Comparison of ENCODE assay signal across 18 cellular contexts in genomic region chr12:129049917-129050316, GRCh38.
A peak's percentile ranks its signal among the peaks of the same experiment; 100 is the strongest.
DNase-seq lines count a peak whose midpoint lies in the region; FAIRE-seq and TF ChIP-seq lines count a peak whose summit lies in the region.
"Had no signal": no experiment of that assay in that cellular context is flagged by ENCODE, and none has a peak within 500 bp of the region (broad histone marks: within the 10 kb centered on the region; RNA-seq: fewer than 3 reads in every experiment).

No MANE protein-coding gene starts in this region.

- no peaks in the 10 kb centered on the region for H4K20me1 ChIP-seq in mammary epithelial cell (ENCODE audit: insufficient read depth, low read length)

- H3K4me1 ChIP-seq in mammary epithelial cell (ENCODE audit: insufficient read depth, low read length) (no peaks in the 10 kb centered on the region), endodermal cell (ENCODE audit: control insufficient read depth, insufficient read depth, low read length) (no peaks in the 10 kb centered on the region)

- no peaks in the 10 kb centered on the region for H3K36me3 Mint-ChIP-seq in endodermal cell (ENCODE audit: low read depth)
- H3K36me3 Mint-ChIP-seq in activated T-helper 2 cell treated with anti-CD3 and anti-CD28 coated beads, Interferon-gamma antibody, Interleukin-2, Interleukin-4, amounts not matched to agents 10 μg/mL and 5 μg/mL and 100 μg/mL, durations not matched to agents 14 hours and 24 hours and 36 hours (ENCODE audit: low read depth), result no peaks in the 10 kb centered on the region
- H3K36me3 Mint-ChIP-seq: stimulated activated memory B cell treated with anti-CD40 and anti-IgM and Interleukin-4, amounts not matched to agents 10 μg/mL and 1 μg/mL and 100 μg/mL, for 72 hours had no signal

- no peak overlapping the region for H3K27ac ChIP-seq in mammary epithelial cell (ENCODE audit: insufficient read depth, low read depth, low read length)
- no peak overlapping the region for H3K27ac ChIP-seq in endodermal cell (ENCODE audit: low read depth, low read length)
- H3K27ac ChIP-seq: HL-60 had no signal

- in situ Hi-C loops in T47D (cut with HindIII; ENCODE audit: low pct_unique_long_range_greater_than_20kb, low sequenced_read_pairs), result no loop called here
- in situ Hi-C loops in mammary epithelial cell (cut with MboI; ENCODE audit: low sequenced_read_pairs in 2 of 2), result no loop called here

- H3K27me3 ChIP-seq in mammary epithelial cell (ENCODE audit: insufficient read depth, low read length), result no peaks in the 10 kb centered on the region
- peaks cover 30% of the 10 kb centered on the region for H3K27me3 ChIP-seq in endodermal cell (ENCODE audit: control insufficient read depth, insufficient read depth, low read length, poor library complexity, severe bottlenecking)

- no peak overlapping the region for H3K4me2 ChIP-seq in mammary epithelial cell (ENCODE audit: insufficient read depth, low read depth, low read length)

- H3K4me1 Mint-ChIP-seq in endodermal cell, result no peaks in the 10 kb centered on the region
- H3K4me1 Mint-ChIP-seq in activated T-helper 2 cell treated with anti-CD3 and anti-CD28 coated beads, Interferon-gamma antibody, Interleukin-2, Interleukin-4, amounts not matched to agents 10 μg/mL and 5 μg/mL and 100 μg/mL, durations not matched to agents 14 hours and 24 hours and 36 hours (ENCODE audit: low read depth), result no peaks in the 10 kb centered on the region
- H3K4me1 Mint-ChIP-seq: stimulated activated memory B cell treated with anti-CD40 and anti-IgM and Interleukin-4, amounts not matched to agents 10 μg/mL and 1 μg/mL and 100 μg/mL, for 72 hours had no signal

- TF ChIP-seq CTCF in mammary epithelial cell (conservative IDR thresholded peaks at IDR 0.05 in 1 of 2, IDR thresholded peaks at IDR 0.05 in 1 of 2; ENCODE audit: extremely low read depth in 1 of 2, insufficient read depth in 1 of 2, low read depth in 1 of 2, low read length in 2 of 2) (no peak), endodermal cell (conservative IDR thresholded peaks at IDR 0.05) (no peak)

- BruUV-seq in mammary epithelial cell (replicated peaks; lab: Mats Ljungman, UMichigan), result no TSS peak

- H3K9me3 Mint-ChIP-seq in endodermal cell, result no peaks in the 10 kb centered on the region
- no peaks in the 10 kb centered on the region for H3K9me3 Mint-ChIP-seq in activated T-helper 2 cell treated with anti-CD3 and anti-CD28 coated beads, Interferon-gamma antibody, Interleukin-2, Interleukin-4, amounts not matched to agents 10 μg/mL and 5 μg/mL and 100 μg/mL, durations not matched to agents 14 hours and 24 hours and 36 hours
- H3K9me3 Mint-ChIP-seq: activated T-cell treated with anti-CD3 and anti-CD28 coated beads, Interleukin-2, amount 50 U/mL, for 24 hours; dendritic cell treated with granulocyte-macrophage colony-stimulating factor and Interleukin-4, amounts not matched to agents 40 ng/mL and 50 ng/mL, for 4 days; stimulated activated memory B cell treated with anti-CD40 and anti-IgM and Interleukin-4, amounts not matched to agents 10 μg/mL and 1 μg/mL and 100 μg/mL, for 72 hours had no signal

- CTCF ChIA-PET in mammary epithelial cell (lab: Charles Lee; ENCODE audit: low non-redundant PET), result no interaction called here

- no peak overlapping the region for H3K4me3 Mint-ChIP-seq in endodermal cell
- no peak overlapping the region for H3K4me3 Mint-ChIP-seq in activated T-helper 2 cell treated with anti-CD3 and anti-CD28 coated beads, Interferon-gamma antibody, Interleukin-2, Interleukin-4, amounts not matched to agents 10 μg/mL and 5 μg/mL and 100 μg/mL, durations not matched to agents 14 hours and 24 hours and 36 hours (ENCODE audit: low read depth)
- H3K4me3 Mint-ChIP-seq: activated T-cell treated with anti-CD3 and anti-CD28 coated beads, Interleukin-2, amount 50 U/mL, for 24 hours; dendritic cell treated with granulocyte-macrophage colony-stimulating factor and Interleukin-4, amounts not matched to agents 40 ng/mL and 50 ng/mL, for 4 days; stimulated activated memory B cell treated with anti-CD40 and anti-IgM and Interleukin-4, amounts not matched to agents 10 μg/mL and 1 μg/mL and 100 μg/mL, for 72 hours had no signal

- 0% methylated on average over 1 of the region's 1 CpG for WGBS in mammary epithelial cell (ENCODE audit: low coverage, missing lambda C conversion rate)
- WGBS in endodermal cell (ENCODE audit: insufficient coverage in 1 of 2, insufficient read length in 1 of 2), 2 experiments, result 0 to 35% methylated on average over 1 of the region's 1 CpG

- TF ChIP-seq POLR2A in GM12891 (IDR thresholded peaks at IDR 0.05; ENCODE audit: low read depth, low read length), result no peak

- intact Hi-C loops in mammary epithelial cell (cut with micrococcal nuclease), result no loop called here
- intact Hi-C loops in activated T-helper 2 cell treated with anti-CD3 and anti-CD28 coated beads, Interferon-gamma antibody, Interleukin-2, Interleukin-4, amounts not matched to agents 10 μg/mL and 5 μg/mL and 100 μg/mL, durations not matched to agents 14 hours and 24 hours and 36 hours (cut with micrococcal nuclease), result no loop called here

- H3K27ac Mint-ChIP-seq in endodermal cell, result no peak overlapping the region
- no peak overlapping the region for H3K27ac Mint-ChIP-seq in activated T-helper 2 cell treated with anti-CD3 and anti-CD28 coated beads, Interferon-gamma antibody, Interleukin-2, Interleukin-4, amounts not matched to agents 10 μg/mL and 5 μg/mL and 100 μg/mL, durations not matched to agents 14 hours and 24 hours and 36 hours
- H3K27ac Mint-ChIP-seq: activated T-cell treated with anti-CD3 and anti-CD28 coated beads, Interleukin-2, amount 50 U/mL, for 24 hours; dendritic cell treated with granulocyte-macrophage colony-stimulating factor and Interleukin-4, amounts not matched to agents 40 ng/mL and 50 ng/mL, for 4 days; stimulated activated memory B cell treated with anti-CD40 and anti-IgM and Interleukin-4, amounts not matched to agents 10 μg/mL and 1 μg/mL and 100 μg/mL, for 72 hours had no signal

- peaks cover 18% of the 10 kb centered on the region for H3K27me3 Mint-ChIP-seq in endodermal cell (ENCODE audit: insufficient read depth)
- H3K27me3 Mint-ChIP-seq in activated T-helper 2 cell treated with anti-CD3 and anti-CD28 coated beads, Interferon-gamma antibody, Interleukin-2, Interleukin-4, amounts not matched to agents 10 μg/mL and 5 μg/mL and 100 μg/mL, durations not matched to agents 14 hours and 24 hours and 36 hours (ENCODE audit: low read depth), result no peaks in the 10 kb centered on the region
- H3K27me3 Mint-ChIP-seq: dendritic cell treated with granulocyte-macrophage colony-stimulating factor and Interleukin-4, amounts not matched to agents 40 ng/mL and 50 ng/mL, for 4 days had no signal

- H3K9me3 ChIP-seq in mammary epithelial cell (replicated peaks; ENCODE audit: insufficient read depth, low read length) (peaks cover 22% of the 10 kb centered on the region), endodermal cell (ENCODE audit: control insufficient read depth, low read length) (no peaks in the 10 kb centered on the region)

- no peaks in the 10 kb centered on the region for H3K79me2 ChIP-seq in mammary epithelial cell (ENCODE audit: insufficient read depth, low read length)

- H3K36me3 ChIP-seq in mammary epithelial cell (ENCODE audit: insufficient read depth, low read length) (no peaks in the 10 kb centered on the region), endodermal cell (ENCODE audit: control insufficient read depth, insufficient read depth, low read length) (no peaks in the 10 kb centered on the region)

- FAIRE-seq in urothelium cell line (lab: Jason Lieb, UNC), result no peak
- no peak for FAIRE-seq in GM12891 (lab: Jason Lieb, UNC)
- FAIRE-seq: GM12892 had no signal

- H2AFZ ChIP-seq in mammary epithelial cell (ENCODE audit: low read depth, low read length), result no peak overlapping the region

- H3K9ac ChIP-seq in mammary epithelial cell (ENCODE audit: insufficient read depth, low read length) (no peak overlapping the region), endodermal cell (ENCODE audit: extremely low read depth, low read length, poor library complexity, severe bottlenecking) (no peak overlapping the region)

- dilution Hi-C loops in mammary epithelial cell (cut with HindIII; ENCODE audit: low sequenced_read_pairs), result no loop called here

- DNase-seq in T47D (ENCODE audit: low read depth in 1 of 2, low spot score in 1 of 2) (peak; percentile 23 to 60), mammary epithelial cell (no peak), NOMO-1 treated with DMSO at 0.1 percent for 48 hours (lab: John Stamatoyannopoulos, UW; ENCODE audit: unreplicated experiment) (peak; percentile 1), endodermal cell (peak; percentile 88), urothelium cell line (ENCODE audit: low spot score) (peak; percentile 44), DMS 273 (lab: John Stamatoyannopoulos, UW; ENCODE audit: unreplicated experiment) (no peak), GM12891 (ENCODE audit: insufficient read length, low spot score) (no peak)
- no peak for DNase-seq in activated T-helper 2 cell treated with anti-CD3 and anti-CD28 coated beads, Interferon-gamma antibody, Interleukin-2, Interleukin-4, amounts not matched to agents 10 μg/mL and 5 μg/mL and 100 μg/mL, durations not matched to agents 14 hours and 24 hours and 36 hours (ENCODE audit: low spot score)
- DNase-seq: activated CD4-positive, alpha-beta T cell treated with anti-CD3 and anti-CD28 coated beads for 4 hours; activated T-cell treated with anti-CD3 and anti-CD28 coated beads, Interleukin-2, amount 50 U/mL, for 24 hours; amniotic stem cell; DMS153; NCI-H510A treated with DMSO at 0.1 percent for 48 hours; stimulated activated CD4-positive, alpha-beta T cell treated with anti-CD3 and anti-CD28 coated beads, Interleukin-4, amount 100 ng/mL, for 1 hour had no signal

- H3K4me3 ChIP-seq in mammary epithelial cell (replicated peaks in 1 of 3; ENCODE audit: insufficient read depth in 1 of 3, low read depth in 2 of 3, low read length in 3 of 3), result no peak overlapping the region
- no peak overlapping the region for H3K4me3 ChIP-seq in endodermal cell (ENCODE audit: low read length)

TF ChIP-seq in GM12891, 5 proteins besides CTCF, POLR2A, EP300 and RAD21:
- TF ChIP-seq PAX5 (IDR thresholded peaks at IDR 0.05; ENCODE audit: insufficient read depth, low read length, severe bottlenecking), result no peak
- TF ChIP-seq POLR2AphosphoS5 (IDR thresholded peaks at IDR 0.05; ENCODE audit: low read depth, low read length), result no peak
- TF ChIP-seq POU2F2 (IDR thresholded peaks at IDR 0.05; ENCODE audit: low read depth, low read length), result no peak
- no peak for TF ChIP-seq TAF1 (IDR thresholded peaks at IDR 0.05; ENCODE audit: low read depth, low read length)
- TF ChIP-seq SPI1 (IDR thresholded peaks at IDR 0.05; ENCODE audit: low read depth, low read length), result no peak
TF ChIP-seq in GM12891: peak in this region for 0.

Comparison
In these comparisons a context has a peak if more than half of its experiments do, and no peak if none do; other contexts are left out.
1. DNase-seq: peak in T47D (2 of 2), NOMO-1 treated with DMSO at 0.1 percent for 48 hours (single experiment), endodermal cell (single experiment) and urothelium cell line (single experiment); none in mammary epithelial cell (single experiment), DMS 273 (single experiment), GM12891 (single experiment) and activated T-helper 2 cell treated with anti-CD3 and anti-CD28 coated beads, Interferon-gamma antibody, Interleukin-2, Interleukin-4, amounts not matched to agents 10 μg/mL and 5 μg/mL and 100 μg/mL, durations not matched to agents 14 hours and 24 hours and 36 hours (single experiment).